ENCODE assay signal across 3 cellular contexts in the genomic region with DNA sequence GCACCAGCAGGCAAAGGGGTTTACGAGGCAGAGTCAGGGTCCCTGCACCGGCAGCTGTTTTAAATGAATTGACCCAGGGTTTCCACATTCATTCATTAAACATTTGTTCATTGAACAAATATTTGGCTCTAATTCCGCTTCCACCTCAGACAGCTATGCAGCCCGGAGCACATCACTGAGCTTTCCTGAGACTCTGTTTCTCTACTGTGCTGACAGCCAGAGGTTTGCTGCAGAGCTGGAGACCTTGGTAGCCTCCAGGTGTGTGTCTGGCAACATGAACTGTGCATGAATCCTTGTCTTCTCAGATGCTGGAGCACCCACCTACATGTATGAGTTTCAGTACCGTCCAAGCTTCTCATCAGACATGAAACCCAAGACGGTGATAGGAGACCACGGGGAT. TPM values are rescaled to one million over a fixed set of nuclear protein-coding genes. Genes with fewer than 3 reads are reported as not detected.
"Had no signal": no experiment of that assay in that cellular context is flagged by ENCODE, and none has a peak within 500 bp of the region (broad histone marks: within the 10 kb centered on the region; RNA-seq: fewer than 3 reads in every experiment).

No MANE protein-coding gene starts in this region.

RNA-seq across cellular contexts. Expression of gene CES1, which starts 42.7 kb away (rescaled TPM):
- total RNA-seq: GM23338, H9, HT-29 had no signal
